ENCODE assay signal across 11 cellular contexts in the genomic region with DNA sequence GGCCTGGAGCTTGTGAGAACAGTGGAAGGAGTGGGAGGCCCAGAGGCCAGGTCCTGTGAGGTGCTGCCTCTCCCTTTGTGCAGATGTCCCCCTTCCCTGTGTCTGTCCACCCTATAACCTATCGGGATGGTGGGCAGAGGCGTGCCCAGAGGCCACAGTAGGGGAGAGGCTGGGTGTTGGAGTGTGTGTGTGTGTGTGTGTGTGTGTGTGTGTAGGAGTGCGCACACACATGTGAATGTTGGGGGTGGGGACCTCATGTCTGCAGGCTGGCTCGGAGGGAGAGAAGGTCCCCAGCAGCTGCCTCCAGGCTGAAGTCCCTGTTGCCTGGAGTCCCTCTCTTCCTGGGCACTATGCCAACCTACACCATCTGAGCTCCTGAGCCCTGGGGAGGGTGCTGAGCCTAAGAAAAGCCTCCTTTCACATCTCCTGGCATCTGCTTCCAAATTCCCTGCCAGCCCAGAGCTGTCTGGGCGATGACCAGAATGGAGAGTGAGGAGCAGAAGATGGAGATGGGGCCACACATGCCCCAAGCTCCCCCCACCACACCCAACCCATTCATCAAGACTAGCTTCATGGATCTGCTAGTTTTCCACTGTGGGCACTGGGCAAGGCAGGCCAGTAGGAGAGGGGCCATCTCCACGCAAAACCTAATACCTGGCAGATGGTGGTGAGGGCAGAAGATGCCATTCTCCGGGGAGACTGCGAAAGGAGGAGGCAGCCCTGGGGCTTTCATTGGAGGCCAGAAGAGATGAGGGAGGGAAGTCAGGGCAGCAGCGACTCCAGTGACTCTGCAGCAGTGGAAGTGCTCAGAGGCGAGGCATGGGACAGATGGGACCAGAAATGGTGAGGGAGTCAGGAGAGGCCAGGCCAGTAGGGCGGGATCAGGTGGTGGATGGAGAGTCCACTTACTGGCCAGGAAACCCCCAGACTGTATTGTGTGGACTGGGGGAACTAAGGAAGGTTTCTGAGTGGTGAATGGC. TPM values are rescaled to one million over a fixed set of nuclear protein-coding genes. Genes with fewer than 3 reads are reported as not detected.
DNase-seq lines count a peak whose midpoint lies in the region; ATAC-seq and TF ChIP-seq lines count a peak whose summit lies in the region.
"Had no signal": no experiment of that assay in that cellular context is flagged by ENCODE, and none has a peak within 500 bp of the region (broad histone marks: within the 10 kb centered on the region; RNA-seq: fewer than 3 reads in every experiment).

No MANE protein-coding gene starts in this region.

- H3K4me3 ChIP-seq in BE2C (ENCODE audit: low read depth, low read length) (no peak overlapping the region), adipocyte (ENCODE audit: low read length) (no peak overlapping the region), mucosa of descending colon (no peak overlapping the region), coronary artery (no peak overlapping the region)

- H3K27ac ChIP-seq in coronary artery: peak overlapping the region in 1 of 2 donors; percentile 75

- ATAC-seq in mucosa of descending colon (peak; percentile 13), GM18520 (IDR thresholded peaks at IDR 0.05; ENCODE audit: unreplicated experiment) (no peak)

- intact Hi-C loops in mucosa of descending colon (cut with DNase I, micrococcal nuclease): no loop called here

- no peaks in the 10 kb centered on the region for H3K27me3 ChIP-seq in BE2C
- H3K27me3 ChIP-seq in adipocyte (replicated peaks; ENCODE audit: control insufficient read depth, insufficient read depth, low read length): no peaks in the 10 kb centered on the region

- DNase-seq in BE2C (peak; percentile 83), NCI-H1436 (lab: John Stamatoyannopoulos, UW) (peak; percentile 77), adipocyte (ENCODE audit: low read depth) (peak; percentile 33), mucosa of descending colon (no peak), mucosa of gallbladder (ENCODE audit: low spot score) (no peak), coronary artery (ENCODE audit: low spot score) (no peak)
- DNase-seq in stimulated activated naive CD4-positive, alpha-beta T cell treated with Interleukin-2 at 50 U/mL for 16 hours (lab: John Stamatoyannopoulos, UW): no peak
- DNase-seq: activated T-cell treated with anti-CD3 and anti-CD28 coated beads for 4 hours, MM.1S had no signal

- H3K9ac ChIP-seq in adipocyte (ENCODE audit: low read length): no peak overlapping the region

- H3K36me3 ChIP-seq in BE2C (no peaks in the 10 kb centered on the region), adipocyte (ENCODE audit: control insufficient read depth, insufficient read depth, low read length, severe bottlenecking) (no peaks in the 10 kb centered on the region), mucosa of descending colon (ENCODE audit: low read depth) (no peaks in the 10 kb centered on the region)

- no peaks in the 10 kb centered on the region for H3K9me3 ChIP-seq in BE2C
- H3K9me3 ChIP-seq in adipocyte (ENCODE audit: control insufficient read depth, low read length): no peaks in the 10 kb centered on the region
- no peaks in the 10 kb centered on the region for H3K9me3 ChIP-seq in mucosa of descending colon

- peaks cover 47% of the 10 kb centered on the region for H3K4me1 ChIP-seq in BE2C
- H3K4me1 ChIP-seq in adipocyte (ENCODE audit: control insufficient read depth, insufficient read depth, low read length): peaks cover under 1% of the 10 kb centered on the region
- no peaks in the 10 kb centered on the region for H3K4me1 ChIP-seq in mucosa of descending colon (ENCODE audit: low read depth)

- TF ChIP-seq CTCF in BE2C (IDR thresholded peaks at IDR 0.05; ENCODE audit: low read depth, low read length): no peak
- TF ChIP-seq CTCF in mucosa of descending colon (IDR thresholded peaks at IDR 0.05): no peak
- no peak for TF ChIP-seq CTCF in coronary artery (IDR thresholded peaks at IDR 0.05)

RNA-seq across cellular contexts. Expression of a gene that starts 20.3 kb away (rescaled TPM):
- polyA plus RNA-seq in BE2C (2012; ENCODE audit: insufficient read depth, insufficient read length, low read depth): 58.2 TPM
- total RNA-seq in mucosa of descending colon (10 to 100 TPM in 1 of 3 donors, under 1 TPM in 2; 0.64 to 11.0 (median 0.92) TPM), mucosa of gallbladder (9.1 TPM)
- total RNA-seq: T-helper 2 cell treated with Interferon-gamma antibody and Interleukin-4, amounts not matched to agents 100 ng/mL and 5 ng/mL, for 36 hours had no signal

RNA-seq across cellular contexts. Expression of a gene that starts 51.3 kb away (rescaled TPM):
- 20.8 TPM for polyA plus RNA-seq in BE2C (2012; ENCODE audit: insufficient read depth, insufficient read length, low read depth)
- total RNA-seq in mucosa of descending colon: 10 to 100 TPM; 27.4 to 33.4 (median 33.3) TPM
- 33.0 TPM for total RNA-seq in mucosa of gallbladder

Comparison
In these comparisons a context has a peak if more than half of its experiments do, and no peak if none do; other contexts are left out.
1. DNase-seq: peak in BE2C (single experiment), NCI-H1436 (single experiment) and adipocyte (single experiment); none in mucosa of descending colon (0 of 3), stimulated activated naive CD4-positive, alpha-beta T cell treated with Interleukin-2 at 50 U/mL for 16 hours (single experiment), mucosa of gallbladder (single experiment) and coronary artery (single experiment).